In the genomic region with DNA sequence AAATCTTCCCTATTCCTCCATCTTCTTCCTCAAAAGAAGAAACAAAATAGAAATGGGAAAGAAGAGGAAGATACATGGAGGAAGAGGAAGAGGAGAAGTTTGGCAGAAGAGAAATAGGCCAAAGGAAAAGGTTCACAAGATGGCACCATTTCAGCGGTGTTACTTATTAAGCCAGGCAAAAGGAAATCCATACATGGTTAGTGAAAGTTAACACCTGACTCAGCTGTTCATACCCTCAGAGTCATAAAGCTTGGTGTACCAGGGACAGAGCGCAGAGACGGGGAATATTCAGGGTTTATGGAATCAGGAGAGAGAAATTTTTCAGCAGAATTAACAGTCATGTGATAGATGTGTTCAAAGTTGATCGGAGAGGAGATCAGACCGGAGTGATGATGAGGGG, we compare ENCODE assay signal across 25 cellular contexts.
DNase-seq lines count a peak whose midpoint lies in the region; ATAC-seq, FAIRE-seq and TF ChIP-seq lines count a peak whose summit lies in the region.
"Had no signal": no experiment of that assay in that cellular context is flagged by ENCODE, and none has a peak within 500 bp of the region (broad histone marks: within the 10 kb centered on the region; RNA-seq: fewer than 3 reads in every experiment).

No MANE protein-coding gene starts in this region.

- H3K4me3 ChIP-seq in A549 (no peak overlapping the region), body of pancreas (no peak overlapping the region), HepG2 (replicated peaks in 1 of 3; ENCODE audit: insufficient read depth in 1 of 3, low read depth in 2 of 3, low read length in 3 of 3) (no peak overlapping the region), psoas muscle (no peak overlapping the region)
- H3K4me3 ChIP-seq: BLaER1, SJSA1 had no signal

- no peaks in the 10 kb centered on the region for H3K79me2 ChIP-seq in HepG2 (ENCODE audit: insufficient read depth, low read length)

- no peak overlapping the region for H3K27ac Mint-ChIP-seq in activated naive CD4-positive, alpha-beta T cell treated with anti-CD3 and anti-CD28 coated beads, Interleukin-2, amount 10 ng/mL, durations not matched to agents 7 days and 5 days
- H3K27ac Mint-ChIP-seq: IgD-negative memory B cell had no signal

- 96% methylated on average over 5 of the region's 5 CpGs for WGBS in A549 (ENCODE audit: missing lambda C conversion rate)
- 57 to 65% methylated on average over 5 of the region's 5 CpGs for WGBS in body of pancreas, 2 donors
- 97% methylated on average over 5 of the region's 5 CpGs for WGBS in HepG2 (ENCODE audit: low lambda C conversion rate)
- 73 to 96% (median 87%) methylated on average over 5 of the region's 5 CpGs for WGBS in psoas muscle, 3 donors

- H2AFZ ChIP-seq in HepG2 (ENCODE audit: low read length), result no peak overlapping the region

- no peaks in the 10 kb centered on the region for H3K36me3 ChIP-seq in body of pancreas (replicated peaks in 1 of 2; ENCODE audit: insufficient read depth in 1 of 2, low read depth in 2 of 2)
- H3K36me3 ChIP-seq in HepG2 (replicated peaks in 1 of 2; ENCODE audit: control insufficient read depth in 1 of 2, insufficient read depth in 2 of 2, low read length in 2 of 2), result no peaks in the 10 kb centered on the region; a peak in 1 of 5 replicates
- H3K36me3 ChIP-seq in psoas muscle (ENCODE audit: insufficient read depth in 1 of 2, low read depth in 1 of 2), result peaks cover 2 to 40% of the 10 kb centered on the region in 2 donors
- H3K36me3 ChIP-seq: BLaER1 had no signal

- no peak for TF ChIP-seq EP300 in A549 (IDR thresholded peaks at IDR 0.05)
- TF ChIP-seq EP300 in HepG2 (IDR thresholded peaks at IDR 0.05; ENCODE audit: low read depth in 2 of 2, low read length in 2 of 2), result no peak
- no peak for TF ChIP-seq EP300 in HepG2 (CRISPR knock-in tag; IDR thresholded peaks at IDR 0.05; ENCODE audit: borderline replicate concordance)

- ATAC-seq in A549 (no peak), body of pancreas (peak; percentile 82), HepG2 (no peak), psoas muscle (peak in 3 of 4 donors; percentile 57 to 65 (median 60)), GM19035 (IDR thresholded peaks at IDR 0.05; ENCODE audit: unreplicated experiment) (no peak), GM18520 (IDR thresholded peaks at IDR 0.05; ENCODE audit: unreplicated experiment) (no peak)

- H3K4me1 Mint-ChIP-seq in activated naive CD4-positive, alpha-beta T cell treated with anti-CD3 and anti-CD28 coated beads, Interleukin-2, amount 10 ng/mL, durations not matched to agents 7 days and 5 days, result no peaks in the 10 kb centered on the region
- H3K4me1 Mint-ChIP-seq: CD4-positive, CD25-positive, alpha-beta regulatory T cell had no signal

- DNase-seq in A549 (ENCODE audit: low read depth in 1 of 2, low spot score in 1 of 2) (no peak), body of pancreas (peak in 2 of 4 donors; percentile 30 to 53), HepG2 (ENCODE audit: low spot score) (no peak), psoas muscle (no peak), hepatic stellate cell (ENCODE audit: low spot score) (no peak)
- no peak for DNase-seq in activated naive CD4-positive, alpha-beta T cell treated with anti-CD3 and anti-CD28 coated beads, Interleukin-2, amount 10 ng/mL, durations not matched to agents 7 days and 5 days
- DNase-seq: CD4-positive, CD25-positive, alpha-beta regulatory T cell; DMS153; HCEC 1CT; NCI-H1048; NCI-H1417; NCI-H1694; NCI-H2029 treated with DMSO at 0.1 percent for 48 hours; NCI-H226; NCI-H510A; NCI-H69; Right ventricle myocardium superior; RPMI8226 had no signal

- H4K20me1 ChIP-seq in HepG2 (ENCODE audit: insufficient read depth, low read length), result no peaks in the 10 kb centered on the region
- H4K20me1 ChIP-seq: BLaER1 had no signal

- POLR2A ChIA-PET in A549 (lab: Yijun Ruan, JAX), result no interaction called here
- POLR2A ChIA-PET in HepG2 (lab: Yijun Ruan, JAX), result no interaction called here

- no peak overlapping the region for H3K27ac ChIP-seq in A549
- H3K27ac ChIP-seq in body of pancreas, result no peak overlapping the region
- no peak overlapping the region for H3K27ac ChIP-seq in HepG2 (ENCODE audit: extremely low read length, insufficient read depth, low read length)
- no peak overlapping the region for H3K27ac ChIP-seq in psoas muscle
- H3K27ac ChIP-seq: 22Rv1, BLaER1, SJSA1 had no signal

- TF ChIP-seq RAD21 in A549 (conservative IDR thresholded peaks at IDR 0.05 in 1 of 2, IDR thresholded peaks at IDR 0.05 in 1 of 2) (no peak), HepG2 (CRISPR knock-in tag; IDR thresholded peaks at IDR 0.05) (no peak)

- BruUV-seq in HepG2 (replicated peaks; lab: Mats Ljungman, UMichigan), result no TSS peak

- no peak overlapping the region for H3K9ac ChIP-seq in HepG2 (ENCODE audit: insufficient read depth, low read depth, low read length)
- H3K9ac ChIP-seq: BLaER1 had no signal

- intact Hi-C loops in body of pancreas (cut with DNase I), result no loop called here
- intact Hi-C loops in HepG2 (cut with micrococcal nuclease; ENCODE audit: unreplicated experiment), result no loop called here
- intact Hi-C loops in psoas muscle (cut with DNase I), result no loop called here

- no peaks in the 10 kb centered on the region for H3K27me3 ChIP-seq in body of pancreas
- H3K27me3 ChIP-seq in HepG2 (ENCODE audit: control insufficient read depth in 1 of 2, insufficient read depth in 2 of 2, low read length in 2 of 2), result no peaks in the 10 kb centered on the region
- no peaks in the 10 kb centered on the region for H3K27me3 ChIP-seq in psoas muscle (ENCODE audit: insufficient read depth in 3 of 3, low read length in 2 of 3)
- H3K27me3 ChIP-seq: BLaER1, SJSA1 had no signal

- CTCF ChIA-PET in A549 (lab: Yijun Ruan, JAX) (no interaction called here), HepG2 (lab: Yijun Ruan, JAX; ENCODE audit: low intra/inter-chr PET ratio, low total read pairs) (no interaction called here)
- CTCF ChIA-PET in activated naive CD4-positive, alpha-beta T cell treated with anti-CD3 and anti-CD28 coated beads, Interleukin-2, amount 10 ng/mL, durations not matched to agents 7 days and 5 days (lab: Charles Lee), result interaction anchor here (0.6 to 1.1 kb wide), 2 partner anchors 46 to 384 kb away, joined by 3 read pairs; no protein-coding TSS in a partner anchor

- TF ChIP-seq POLR2A in A549 (IDR thresholded peaks at IDR 0.05; ENCODE audit: low read length), result no peak
- no peak for TF ChIP-seq POLR2A in body of pancreas (IDR thresholded peaks at IDR 0.05)
- no peak for TF ChIP-seq POLR2A in HepG2 (IDR thresholded peaks at IDR 0.05; ENCODE audit: insufficient read depth in 1 of 2, low read depth in 2 of 2, low read length in 2 of 2)

- H3K9me3 Mint-ChIP-seq in activated naive CD4-positive, alpha-beta T cell treated with anti-CD3 and anti-CD28 coated beads, Interleukin-2, amount 10 ng/mL, durations not matched to agents 7 days and 5 days, result no peaks in the 10 kb centered on the region
- H3K9me3 Mint-ChIP-seq: CD4-positive, CD25-positive, alpha-beta regulatory T cell; IgD-negative memory B cell had no signal

- H3K4me3 Mint-ChIP-seq in activated naive CD4-positive, alpha-beta T cell treated with anti-CD3 and anti-CD28 coated beads, Interleukin-2, amount 10 ng/mL, durations not matched to agents 7 days and 5 days, result no peak overlapping the region
- H3K4me3 Mint-ChIP-seq: CD4-positive, CD25-positive, alpha-beta regulatory T cell; IgD-negative memory B cell had no signal

- H3K9me3 ChIP-seq in A549 (no peaks in the 10 kb centered on the region), body of pancreas (no peaks in the 10 kb centered on the region), HepG2 (ENCODE audit: low read length) (no peaks in the 10 kb centered on the region), psoas muscle (no peaks in the 10 kb centered on the region)
- H3K9me3 ChIP-seq: BLaER1, SJSA1 had no signal

- H3K36me3 Mint-ChIP-seq in activated naive CD4-positive, alpha-beta T cell treated with anti-CD3 and anti-CD28 coated beads, Interleukin-2, amount 10 ng/mL, durations not matched to agents 7 days and 5 days, result no peaks in the 10 kb centered on the region
- H3K36me3 Mint-ChIP-seq: CD4-positive, CD25-positive, alpha-beta regulatory T cell; IgD-negative memory B cell had no signal

- H3K4me1 ChIP-seq in A549 (no peaks in the 10 kb centered on the region), body of pancreas (peaks cover 33% of the 10 kb centered on the region), HepG2 (ENCODE audit: insufficient read depth, low read length) (no peaks in the 10 kb centered on the region), psoas muscle (no peaks in the 10 kb centered on the region)
- H3K4me1 ChIP-seq: BLaER1, SJSA1 had no signal

- peaks cover 10% of the 10 kb centered on the region for H3K27me3 Mint-ChIP-seq in activated naive CD4-positive, alpha-beta T cell treated with anti-CD3 and anti-CD28 coated beads, Interleukin-2, amount 10 ng/mL, durations not matched to agents 7 days and 5 days

- TF ChIP-seq CTCF in A549 (IDR thresholded peaks at IDR 0.05), result no peak
- TF ChIP-seq CTCF in body of pancreas (IDR thresholded peaks at IDR 0.05), result no peak
- no peak for TF ChIP-seq CTCF in HepG2 (CRISPR knock-in tag; IDR thresholded peaks at IDR 0.05)
- no peak for TF ChIP-seq CTCF in psoas muscle (IDR thresholded peaks at IDR 0.05)

- in situ Hi-C loops in HepG2 (cut with HindIII; ENCODE audit: extremely low pct_ligation_motif_present, low pct_unique_long_range_greater_than_20kb), result no loop called here

- H3K4me2 ChIP-seq in A549, result no peak overlapping the region
- no peak overlapping the region for H3K4me2 ChIP-seq in HepG2 (ENCODE audit: low read depth, low read length)
- H3K4me2 ChIP-seq: BLaER1 had no signal

- FAIRE-seq in A549 (lab: Jason Lieb, UNC) (no peak), HepG2 (lab: Jason Lieb, UNC) (no peak)
- FAIRE-seq: H1 had no signal

TF ChIP-seq in A549, 52 proteins besides CTCF, POLR2A, EP300 and RAD21:
- TF ChIP-seq CHD2 (IDR thresholded peaks at IDR 0.05; ENCODE audit: low read length, partially characterized antibody) (no peak), MAFK (IDR thresholded peaks at IDR 0.05; ENCODE audit: partially characterized antibody) (peak; percentile 9)

TF ChIP-seq in HepG2, 621 proteins besides CTCF, POLR2A, EP300 and RAD21:
- TF ChIP-seq MAFK (conservative IDR thresholded peaks at IDR 0.05 in 1 of 2, IDR thresholded peaks at IDR 0.05 in 1 of 2; ENCODE audit: low read length in 2 of 2) (peak; percentile 30 to 40; a peak in 2 of 4 replicates), ZNF296 (CRISPR knock-in tag; conservative IDR thresholded peaks at IDR 0.05) (no peak)

Comparison
In these comparisons a context has a peak if more than half of its experiments do, and no peak if none do; other contexts are left out.
1. ATAC-seq: peak in body of pancreas (single experiment) and psoas muscle (3 of 4); none in A549 (0 of 2), HepG2 (single experiment), GM19035 (single experiment) and GM18520 (single experiment).